In the genomic region with DNA sequence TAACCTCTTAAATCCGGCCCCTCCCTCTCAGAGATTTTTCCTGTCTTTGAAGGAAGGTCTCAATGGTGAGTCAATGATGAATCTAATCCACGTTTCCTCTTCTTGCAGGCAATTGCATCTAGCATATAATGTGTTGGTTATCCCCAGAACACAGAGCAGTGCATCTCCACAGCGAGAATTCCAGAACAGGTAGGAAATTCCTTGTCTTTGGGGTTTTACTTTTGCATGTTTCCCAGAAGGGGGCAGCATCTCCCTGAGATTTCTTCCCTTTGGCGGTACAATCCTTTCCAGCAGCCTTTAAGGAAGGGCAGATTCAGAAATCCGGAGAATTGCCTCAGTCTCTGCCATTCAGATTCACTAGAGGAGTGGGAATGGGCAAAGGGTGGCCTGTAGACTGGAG, we compare ENCODE assay signal across 9 cellular contexts.
DNase-seq lines count a peak whose midpoint lies in the region; ATAC-seq and TF ChIP-seq lines count a peak whose summit lies in the region.
"Had no signal": no experiment of that assay in that cellular context is flagged by ENCODE, and none has a peak within 500 bp of the region (broad histone marks: within the 10 kb centered on the region; RNA-seq: fewer than 3 reads in every experiment).

No MANE protein-coding gene starts in this region.

- no peak overlapping the region for H3K4me3 Mint-ChIP-seq in activated CD8-positive, alpha-beta T cell treated with anti-CD3 and anti-CD28 coated beads for 36 hours
- no peak overlapping the region for H3K4me3 Mint-ChIP-seq in activated CD8-positive, alpha-beta T cell treated with anti-CD3 and anti-CD28 coated beads, Interleukin-2, amount 10 ng/mL, durations not matched to agents 7 days and 5 days
- H3K4me3 Mint-ChIP-seq in nephron progenitor cell: no peak overlapping the region
- no peak overlapping the region for H3K4me3 Mint-ChIP-seq in effector memory CD8-positive, alpha-beta T cell
- H3K4me3 Mint-ChIP-seq: activated naive CD8-positive, alpha-beta T cell had no signal

- CTCF ChIA-PET in activated CD8-positive, alpha-beta T cell treated with anti-CD3 and anti-CD28 coated beads for 36 hours (lab: Charles Lee): interaction anchor here (0.6 to 1.8 kb wide), 2 partner anchors 340 to 382 kb away, joined by 4 read pairs; no protein-coding TSS in a partner anchor
- CTCF ChIA-PET in activated CD8-positive, alpha-beta T cell treated with anti-CD3 and anti-CD28 coated beads, Interleukin-2, amount 10 ng/mL, durations not matched to agents 7 days and 5 days (lab: Charles Lee): no interaction called here

- TF ChIP-seq CTCF in activated CD8-positive, alpha-beta T cell treated with anti-CD3 and anti-CD28 coated beads for 36 hours (IDR thresholded peaks at IDR 0.05): peak; percentile 40
- peak; percentile 65 for TF ChIP-seq CTCF in nephron progenitor cell (IDR thresholded peaks at IDR 0.05)

- no peak overlapping the region for H3K27ac Mint-ChIP-seq in activated CD8-positive, alpha-beta T cell treated with anti-CD3 and anti-CD28 coated beads for 36 hours
- no peak overlapping the region for H3K27ac Mint-ChIP-seq in activated CD8-positive, alpha-beta T cell treated with anti-CD3 and anti-CD28 coated beads, Interleukin-2, amount 10 ng/mL, durations not matched to agents 7 days and 5 days
- H3K27ac Mint-ChIP-seq in nephron progenitor cell: no peak overlapping the region
- H3K27ac Mint-ChIP-seq in effector memory CD8-positive, alpha-beta T cell: no peak overlapping the region
- H3K27ac Mint-ChIP-seq: activated naive CD8-positive, alpha-beta T cell had no signal

- no peaks in the 10 kb centered on the region for H3K9me3 Mint-ChIP-seq in activated CD8-positive, alpha-beta T cell treated with anti-CD3 and anti-CD28 coated beads for 36 hours
- no peaks in the 10 kb centered on the region for H3K9me3 Mint-ChIP-seq in activated CD8-positive, alpha-beta T cell treated with anti-CD3 and anti-CD28 coated beads, Interleukin-2, amount 10 ng/mL, durations not matched to agents 7 days and 5 days (ENCODE audit: insufficient read depth)
- no peaks in the 10 kb centered on the region for H3K9me3 Mint-ChIP-seq in nephron progenitor cell
- H3K9me3 Mint-ChIP-seq in effector memory CD8-positive, alpha-beta T cell: peaks cover 2 to 7% of the 10 kb centered on the region in 2 donors

- intact Hi-C loops in activated CD8-positive, alpha-beta T cell treated with anti-CD3 and anti-CD28 coated beads for 36 hours (cut with micrococcal nuclease): no loop called here

- no peaks in the 10 kb centered on the region for H3K4me1 Mint-ChIP-seq in activated CD8-positive, alpha-beta T cell treated with anti-CD3 and anti-CD28 coated beads for 36 hours (ENCODE audit: low read depth)
- H3K4me1 Mint-ChIP-seq in activated CD8-positive, alpha-beta T cell treated with anti-CD3 and anti-CD28 coated beads, Interleukin-2, amount 10 ng/mL, durations not matched to agents 7 days and 5 days (ENCODE audit: low read depth): no peaks in the 10 kb centered on the region
- peaks cover 27% of the 10 kb centered on the region for H3K4me1 Mint-ChIP-seq in nephron progenitor cell
- no peaks in the 10 kb centered on the region for H3K4me1 Mint-ChIP-seq in effector memory CD8-positive, alpha-beta T cell (ENCODE audit: low read depth in 2 of 2)

- H3K36me3 Mint-ChIP-seq in activated CD8-positive, alpha-beta T cell treated with anti-CD3 and anti-CD28 coated beads for 36 hours (ENCODE audit: low read depth): no peaks in the 10 kb centered on the region
- H3K36me3 Mint-ChIP-seq in activated CD8-positive, alpha-beta T cell treated with anti-CD3 and anti-CD28 coated beads, Interleukin-2, amount 10 ng/mL, durations not matched to agents 7 days and 5 days (ENCODE audit: low read depth): no peaks in the 10 kb centered on the region
- H3K36me3 Mint-ChIP-seq in nephron progenitor cell (ENCODE audit: low read depth): no peaks in the 10 kb centered on the region
- no peaks in the 10 kb centered on the region for H3K36me3 Mint-ChIP-seq in effector memory CD8-positive, alpha-beta T cell (ENCODE audit: insufficient read depth)
- H3K36me3 Mint-ChIP-seq: activated naive CD8-positive, alpha-beta T cell had no signal

- DNase-seq in activated CD8-positive, alpha-beta T cell treated with anti-CD3 and anti-CD28 coated beads for 36 hours: no peak
- DNase-seq in activated CD8-positive, alpha-beta T cell treated with anti-CD3 and anti-CD28 coated beads, Interleukin-2, amount 10 ng/mL, durations not matched to agents 7 days and 5 days: no peak
- DNase-seq in NCI-H82 treated with DMSO at 0.1 percent for 48 hours (lab: John Stamatoyannopoulos, UW; ENCODE audit: unreplicated experiment): peak; percentile 6
- no peak for DNase-seq in epithelial cell of prostate (ENCODE audit: low read depth, low spot score)
- peak; percentile 61 for DNase-seq in nephron progenitor cell
- DNase-seq in effector memory CD8-positive, alpha-beta T cell: no peak

- POLR2A ChIA-PET in activated CD8-positive, alpha-beta T cell treated with anti-CD3 and anti-CD28 coated beads for 36 hours (lab: Charles Lee): no interaction called here
- POLR2A ChIA-PET in activated CD8-positive, alpha-beta T cell treated with anti-CD3 and anti-CD28 coated beads, Interleukin-2, amount 10 ng/mL, durations not matched to agents 7 days and 5 days (lab: Charles Lee): no interaction called here

- H3K27me3 Mint-ChIP-seq in activated CD8-positive, alpha-beta T cell treated with anti-CD3 and anti-CD28 coated beads for 36 hours: peaks cover 5% of the 10 kb centered on the region
- H3K27me3 Mint-ChIP-seq in activated CD8-positive, alpha-beta T cell treated with anti-CD3 and anti-CD28 coated beads, Interleukin-2, amount 10 ng/mL, durations not matched to agents 7 days and 5 days (ENCODE audit: low read depth): no peaks in the 10 kb centered on the region
- peaks cover 20% of the 10 kb centered on the region for H3K27me3 Mint-ChIP-seq in nephron progenitor cell (ENCODE audit: low read depth, poor library complexity)
- H3K27me3 Mint-ChIP-seq in effector memory CD8-positive, alpha-beta T cell: peaks cover 14 to 32% of the 10 kb centered on the region in 2 donors

- peak overlapping the region; percentile 26 for H3K27ac ChIP-seq in epithelial cell of prostate

- no peak for ATAC-seq in activated CD8-positive, alpha-beta T cell treated with anti-CD3 and anti-CD28 coated beads for 36 hours
- ATAC-seq in activated CD8-positive, alpha-beta T cell treated with anti-CD3 and anti-CD28 coated beads, Interleukin-2, amount 10 ng/mL, durations not matched to agents 7 days and 5 days: no peak
- ATAC-seq in GM18502 (IDR thresholded peaks at IDR 0.05; ENCODE audit: poor library complexity, unreplicated experiment): no peak
- ATAC-seq in GM21367 (IDR thresholded peaks at IDR 0.05; ENCODE audit: unreplicated experiment): no peak
- no peak for ATAC-seq in effector memory CD8-positive, alpha-beta T cell (replicated peaks)

Comparison
In these comparisons a context has a peak if more than half of its experiments do, and no peak if none do; other contexts are left out.
1. DNase-seq: peak in NCI-H82 treated with DMSO at 0.1 percent for 48 hours (single experiment) and nephron progenitor cell (single experiment); none in activated CD8-positive, alpha-beta T cell treated with anti-CD3 and anti-CD28 coated beads for 36 hours (single experiment), activated CD8-positive, alpha-beta T cell treated with anti-CD3 and anti-CD28 coated beads, Interleukin-2, amount 10 ng/mL, durations not matched to agents 7 days and 5 days (single experiment), epithelial cell of prostate (single experiment) and effector memory CD8-positive, alpha-beta T cell (0 of 3).